ENCODE assay signal across 1 cellular context in genomic region chr4:37949636-37950426, GRCh38.
TF ChIP-seq lines count a peak whose summit lies in the region.

No MANE protein-coding gene starts in this region.

TF ChIP-seq in GM12878, 131 proteins besides CTCF, POLR2A, EP300 and RAD21:
- no peak for TF ChIP-seq SIX5 (IDR thresholded peaks at IDR 0.05; ENCODE audit: low read depth, low read length, severe bottlenecking)
- TF ChIP-seq ZBTB40 (IDR thresholded peaks at IDR 0.05; ENCODE audit: borderline replicate concordance): peak; percentile 62; the same call in 1 of the 2 replicates
